Comparison of ENCODE assay signal across 10 cellular contexts in the genomic region with DNA sequence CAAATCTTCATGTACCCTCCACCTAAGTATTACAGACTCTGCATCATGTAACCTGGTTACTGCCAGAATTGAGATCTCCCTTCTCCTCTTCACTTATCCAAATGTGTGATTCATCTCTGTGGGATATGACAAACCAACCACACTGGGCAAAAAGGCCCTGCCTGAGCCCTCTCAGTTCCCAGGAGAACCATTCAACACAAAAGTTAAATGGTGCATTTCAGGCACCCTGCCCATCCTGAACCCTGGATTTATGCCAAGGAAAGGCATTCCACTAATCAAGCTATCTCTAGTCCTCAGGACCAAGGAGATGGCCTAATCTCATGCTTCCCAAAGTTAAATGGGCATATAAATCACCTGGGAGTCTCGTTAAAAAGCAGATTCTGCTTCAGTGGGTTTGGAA.
DNase-seq lines count a peak whose midpoint lies in the region; ATAC-seq and TF ChIP-seq lines count a peak whose summit lies in the region.
"Had no signal": no experiment of that assay in that cellular context is flagged by ENCODE, and none has a peak within 500 bp of the region (broad histone marks: within the 10 kb centered on the region; RNA-seq: fewer than 3 reads in every experiment).

No MANE protein-coding gene starts in this region.

- POLR2A ChIA-PET in GM10248 (lab: Yijun Ruan, JAX) = no interaction called here

- no peak overlapping the region for H2AFZ ChIP-seq in ACC112 (ENCODE audit: low read length, unreplicated experiment)

- no peaks in the 10 kb centered on the region for H3K36me3 ChIP-seq in ACC112 (ENCODE audit: insufficient read depth, low read length)

- H3K79me2 ChIP-seq in ACC112 (ENCODE audit: control insufficient read depth, insufficient read depth, low read length, unreplicated experiment) = no peaks in the 10 kb centered on the region

- H3K27ac ChIP-seq in ACC112 (ENCODE audit: low read depth, low read length) = peak overlapping the region; percentile 54

- peaks cover 39% of the 10 kb centered on the region for H3K4me1 Mint-ChIP-seq in type B pancreatic cell (ENCODE audit: unreplicated experiment)
- H3K4me1 Mint-ChIP-seq in activated naive CD4-positive, alpha-beta T cell treated with anti-CD3 and anti-CD28 coated beads, Interleukin-2, amount 10 ng/mL, durations not matched to agents 7 days and 5 days = peaks cover 13% of the 10 kb centered on the region

- no peak overlapping the region for H3K4me3 Mint-ChIP-seq in type B pancreatic cell
- no peak overlapping the region for H3K4me3 Mint-ChIP-seq in activated naive CD4-positive, alpha-beta T cell treated with anti-CD3 and anti-CD28 coated beads, Interleukin-2, amount 10 ng/mL, durations not matched to agents 7 days and 5 days
- H3K4me3 Mint-ChIP-seq: activated B cell treated with CpG ODN at 0.5 μM for 24 hours had no signal

- no peak for ATAC-seq in HG03520 (IDR thresholded peaks at IDR 0.05; ENCODE audit: unreplicated experiment)

- H3K36me3 Mint-ChIP-seq in type B pancreatic cell = no peaks in the 10 kb centered on the region
- H3K36me3 Mint-ChIP-seq in activated naive CD4-positive, alpha-beta T cell treated with anti-CD3 and anti-CD28 coated beads, Interleukin-2, amount 10 ng/mL, durations not matched to agents 7 days and 5 days = peaks cover 13% of the 10 kb centered on the region

- CTCF ChIA-PET in GM10248 (lab: Yijun Ruan, JAX) = no interaction called here
- CTCF ChIA-PET in activated naive CD4-positive, alpha-beta T cell treated with anti-CD3 and anti-CD28 coated beads, Interleukin-2, amount 10 ng/mL, durations not matched to agents 7 days and 5 days (lab: Charles Lee) = no interaction called here

- H3K9me3 Mint-ChIP-seq in type B pancreatic cell = no peaks in the 10 kb centered on the region
- no peaks in the 10 kb centered on the region for H3K9me3 Mint-ChIP-seq in activated naive CD4-positive, alpha-beta T cell treated with anti-CD3 and anti-CD28 coated beads, Interleukin-2, amount 10 ng/mL, durations not matched to agents 7 days and 5 days
- H3K9me3 Mint-ChIP-seq: activated B cell treated with CpG ODN at 0.5 μM for 24 hours had no signal

- DNase-seq in ELR (ENCODE audit: low read depth) = peak; percentile 94
- DNase-seq in NCI-H446 treated with DMSO at 0.1 percent for 48 hours (lab: John Stamatoyannopoulos, UW) = peak; percentile 96
- peak; percentile 98 for DNase-seq in fibroblast of mammary gland (ENCODE audit: low read depth)
- DNase-seq in type B pancreatic cell (ENCODE audit: extremely low spot score, unreplicated experiment) = no peak
- DNase-seq in GM10248 (ENCODE audit: extremely low spot score) = no peak
- DNase-seq in activated naive CD4-positive, alpha-beta T cell treated with anti-CD3 and anti-CD28 coated beads, Interleukin-2, amount 10 ng/mL, durations not matched to agents 7 days and 5 days = no peak
- DNase-seq: activated B cell treated with CpG ODN at 0.5 μM for 24 hours, left cardiac atrium had no signal

- H3K27ac Mint-ChIP-seq in type B pancreatic cell = no peak overlapping the region
- no peak overlapping the region for H3K27ac Mint-ChIP-seq in activated naive CD4-positive, alpha-beta T cell treated with anti-CD3 and anti-CD28 coated beads, Interleukin-2, amount 10 ng/mL, durations not matched to agents 7 days and 5 days
- H3K27ac Mint-ChIP-seq: activated B cell treated with CpG ODN at 0.5 μM for 24 hours had no signal

- H3K27me3 ChIP-seq in ACC112 (ENCODE audit: insufficient read depth, low read length) = peaks cover 8% of the 10 kb centered on the region; the same call in 1 of the 2 replicates

- TF ChIP-seq CTCF in fibroblast of mammary gland (conservative IDR thresholded peaks at IDR 0.05; ENCODE audit: control insufficient read depth, insufficient read depth, low read depth, low read length) (no peak), type B pancreatic cell (conservative IDR thresholded peaks at IDR 0.05) (no peak), GM10248 (IDR thresholded peaks at IDR 0.05; ENCODE audit: control extremely low read depth, extremely low read depth, low read depth, missing control alignments) (no peak)

- peaks cover 87% of the 10 kb centered on the region for H3K4me1 ChIP-seq in ACC112 (ENCODE audit: control insufficient read depth, insufficient read depth, low read length, unreplicated experiment)

- H3K27me3 Mint-ChIP-seq in type B pancreatic cell = no peaks in the 10 kb centered on the region
- H3K27me3 Mint-ChIP-seq in activated naive CD4-positive, alpha-beta T cell treated with anti-CD3 and anti-CD28 coated beads, Interleukin-2, amount 10 ng/mL, durations not matched to agents 7 days and 5 days = no peaks in the 10 kb centered on the region
- H3K27me3 Mint-ChIP-seq: activated B cell treated with CpG ODN at 0.5 μM for 24 hours had no signal

- H3K4me3 ChIP-seq in ACC112 (ENCODE audit: low read depth, low read length) = no peak overlapping the region; the same call in 1 of the 2 replicates
- H3K4me3 ChIP-seq in fibroblast of mammary gland (ENCODE audit: control insufficient read depth, low read depth, low read length) = no peak overlapping the region

Comparison
In these comparisons a context has a peak if more than half of its experiments do, and no peak if none do; other contexts are left out.
1. DNase-seq: peak in ELR (single experiment), NCI-H446 treated with DMSO at 0.1 percent for 48 hours (single experiment) and fibroblast of mammary gland (single experiment); none in type B pancreatic cell (single experiment), GM10248 (single experiment) and activated naive CD4-positive, alpha-beta T cell treated with anti-CD3 and anti-CD28 coated beads, Interleukin-2, amount 10 ng/mL, durations not matched to agents 7 days and 5 days (single experiment).